2 cellular contexts compared by ENCODE assay signal in the genomic region with DNA sequence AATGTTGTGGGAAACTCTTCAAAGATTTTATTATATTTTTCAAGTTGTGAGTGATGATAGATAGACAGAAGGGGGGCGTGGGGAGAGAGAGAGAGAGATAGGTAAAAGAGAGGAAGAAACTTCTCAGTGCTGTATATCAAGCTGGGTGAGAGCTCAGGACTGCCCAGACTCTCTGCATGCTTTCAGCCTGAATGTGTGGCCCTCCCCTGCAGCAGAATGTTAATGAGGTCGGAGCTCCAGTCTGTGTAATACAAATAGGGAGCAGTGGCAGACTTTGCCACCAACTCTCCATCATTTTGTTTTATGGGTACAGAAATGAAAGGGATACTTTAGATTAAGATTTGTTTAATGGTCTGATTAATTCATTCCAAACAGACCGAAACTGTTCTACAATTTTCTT.
TF ChIP-seq lines count a peak whose summit lies in the region.

No MANE protein-coding gene starts in this region.

TF ChIP-seq in IMR-90, 13 proteins besides CTCF, POLR2A, EP300 and RAD21:
- no peak for TF ChIP-seq MAFK (IDR thresholded peaks at IDR 0.05; ENCODE audit: low read depth, low read length)
- no peak for TF ChIP-seq RCOR1 (IDR thresholded peaks at IDR 0.05; ENCODE audit: insufficient replicate concordance, low read length)
- TF ChIP-seq BHLHE40 (IDR thresholded peaks at IDR 0.05; ENCODE audit: low read depth, low read length) = no peak
- TF ChIP-seq MXI1 (IDR thresholded peaks at IDR 0.05; ENCODE audit: borderline replicate concordance, low read depth, low read length) = no peak
- TF ChIP-seq SMC3 (IDR thresholded peaks at IDR 0.05; ENCODE audit: low read depth, low read length) = no peak

TF ChIP-seq in H1, 55 proteins besides CTCF, POLR2A, EP300 and RAD21:
- TF ChIP-seq RNF2 (IDR thresholded peaks at IDR 0.05; ENCODE audit: borderline replicate concordance, low read depth, low read length, missing control alignments, poor library complexity, severe bottlenecking) (no peak), CHD1 (IDR thresholded peaks at IDR 0.05; ENCODE audit: low read depth, low read length) (no peak), GABPA (IDR thresholded peaks at IDR 0.05; ENCODE audit: borderline replicate concordance, insufficient read depth, low read length) (no peak), HDAC2 (IDR thresholded peaks at IDR 0.05; ENCODE audit: borderline replicate concordance in 1 of 2, low read depth in 2 of 2, low read length in 2 of 2) (no peak), POLR2AphosphoS5 (IDR thresholded peaks at IDR 0.05; ENCODE audit: low read depth, low read length) (no peak), PHF8 (conservative IDR thresholded peaks at IDR 0.05; ENCODE audit: low read depth, low read length) (no peak)
